ENCODE assay signal across 20 cellular contexts in genomic region chr7:149765399-149766121, GRCh38. TPM values are rescaled to one million over a fixed set of nuclear protein-coding genes. Genes with fewer than 3 reads are reported as not detected.
DNase-seq lines count a peak whose midpoint lies in the region; ATAC-seq and TF ChIP-seq lines count a peak whose summit lies in the region.
"Had no signal": no experiment of that assay in that cellular context is flagged by ENCODE, and none has a peak within 500 bp of the region (broad histone marks: within the 10 kb centered on the region; RNA-seq: fewer than 3 reads in every experiment).

No MANE protein-coding gene starts in this region.

- no peak for TF ChIP-seq POLR2A in gastrocnemius medialis (IDR thresholded peaks at IDR 0.05)

- H3K9me3 ChIP-seq in HUES48 (ENCODE audit: control insufficient read depth, insufficient read depth, low read length) (no peaks in the 10 kb centered on the region), gastrocnemius medialis (no peaks in the 10 kb centered on the region)
- H3K9me3 ChIP-seq: left lung, vagina had no signal

- H3K9ac ChIP-seq in HUES48 (ENCODE audit: low read depth, low read length): no peak overlapping the region

- H3K27ac ChIP-seq in HUES48 (ENCODE audit: low read depth, low read length): no peak overlapping the region
- H3K27ac ChIP-seq in gastrocnemius medialis: no peak overlapping the region
- H3K27ac ChIP-seq: cardiac muscle cell, left lung, RWPE1, vagina, VCaP had no signal

- H3K36me3 ChIP-seq in HUES48 (ENCODE audit: control insufficient read depth, insufficient read depth, low read length): no peaks in the 10 kb centered on the region
- no peaks in the 10 kb centered on the region for H3K36me3 ChIP-seq in gastrocnemius medialis
- H3K36me3 ChIP-seq: vagina had no signal

- in situ Hi-C loops in gastrocnemius medialis (cut with MboI; ENCODE audit: low sequenced_read_pairs in 4 of 4): no loop called here

- H3K4me1 ChIP-seq in HUES48 (ENCODE audit: control insufficient read depth, insufficient read depth, low read length) (0 out of 2 replicates have a peak, but pooled peaks cover 5% of the 10 kb centered on the region), gastrocnemius medialis (no peaks in the 10 kb centered on the region)
- H3K4me1 ChIP-seq: vagina had no signal

- intact Hi-C loops in gastrocnemius medialis (cut with DNase I; ENCODE audit: low total_unique reads): no loop called here

- TF ChIP-seq CTCF in gastrocnemius medialis (IDR thresholded peaks at IDR 0.05 in 4 of 5, conservative IDR thresholded peaks at IDR 0.05 in 1 of 5): no peak

- DNase-seq in cerebellum (ENCODE audit: low spot score): peak; percentile 64
- DNase-seq in left kidney (ENCODE audit: low read depth, low spot score): peak; percentile 57
- DNase-seq in gastrocnemius medialis: no peak
- no peak for DNase-seq in AG08396 (ENCODE audit: low spot score)
- no peak for DNase-seq in COR-L47 (lab: John Stamatoyannopoulos, UW)
- DNase-seq in NCI-H2107 treated with DMSO at 0.1 percent for 48 hours (lab: John Stamatoyannopoulos, UW; ENCODE audit: unreplicated experiment): no peak
- DNase-seq: activated CD8-positive, alpha-beta memory T cell treated with anti-CD3 and anti-CD28 coated beads for 24 hours; effector CD4-positive, alpha-beta T cell; MM.1S; NCI-H226; NK-92 treated with Interleukin-12 subunit alpha and Interleukin-12 subunit beta, amount 100 ng/mL, for 24 hours; stimulated activated CD4-positive, alpha-beta T cell treated with anti-CD3 and anti-CD28 coated beads, Interleukin-15, amount 100 ng/mL, for 24 hours had no signal

- H3K27me3 ChIP-seq in HUES48 (ENCODE audit: control insufficient read depth, insufficient read depth, low read length) (peaks cover 100% of the 10 kb centered on the region), gastrocnemius medialis (peaks cover 35 to 36% (median 36%) of the 10 kb centered on the region in 3 donors)
- H3K27me3 ChIP-seq: left lung, vagina had no signal

- ATAC-seq in gastrocnemius medialis (no peak), GM21367 (IDR thresholded peaks at IDR 0.05; ENCODE audit: unreplicated experiment) (no peak)
- ATAC-seq: left lung had no signal

- peak overlapping the region; percentile 54 for H3K4me3 ChIP-seq in HUES48 (ENCODE audit: low read depth, low read length)
- H3K4me3 ChIP-seq in gastrocnemius medialis: peak overlapping the region in 3 of 4 donors; percentile 21 to 29 (median 27)
- H3K4me3 ChIP-seq: cardiac muscle cell, left lung, vagina had no signal

RNA-seq across cellular contexts. Expression of gene ZNF467, which starts 7.8 kb away (rescaled TPM):
- total RNA-seq in cerebellum (3.2 TPM), gastrocnemius medialis (1 to 10 TPM in 2 of 4 donors, under 1 TPM in 2; 0.15 to 1.8 (median 0.95) TPM)
- total RNA-seq: T-helper 1 cell treated with Interleukin-12 subunit alpha and Interleukin-12 subunit beta and Interleukin-4 antibody, amounts not matched to agents 30 ng/mL and 1 ng/mL, for 36 hours had no signal

Comparison
In these comparisons a context has a peak if more than half of its experiments do, and no peak if none do; other contexts are left out.
1. DNase-seq: peak in cerebellum (single experiment) and left kidney (single experiment); none in gastrocnemius medialis (0 of 2), AG08396 (single experiment), COR-L47 (single experiment) and NCI-H2107 treated with DMSO at 0.1 percent for 48 hours (single experiment).